Comparison of ENCODE assay signal across 10 cellular contexts in genomic region chr10:112898540-112899395, GRCh38. TPM values are rescaled to one million over a fixed set of nuclear protein-coding genes. Genes with fewer than 3 reads are reported as not detected.
DNase-seq lines count a peak whose midpoint lies in the region; ATAC-seq and TF ChIP-seq lines count a peak whose summit lies in the region.
"Had no signal": no experiment of that assay in that cellular context is flagged by ENCODE, and none has a peak within 500 bp of the region (broad histone marks: within the 10 kb centered on the region; RNA-seq: fewer than 3 reads in every experiment).

No MANE protein-coding gene starts in this region.

- H3K4me3 ChIP-seq in skeletal muscle cell (ENCODE audit: low read depth, low read length) (peak overlapping the region; percentile 25), testis (no peak overlapping the region)

- CTCF ChIA-PET in GM10248 (lab: Yijun Ruan, JAX) = no interaction called here

- DNase-seq in HCEC 1CT (peak; percentile 42), dermis blood vessel endothelial cell (peak; percentile 50), iPS-NIHi7 (ENCODE audit: extremely low spot score) (peak; percentile 88), skeletal muscle cell (ENCODE audit: low read depth) (peak; percentile 52), testis (no peak), GM10248 (ENCODE audit: extremely low spot score) (no peak)
- no peak for DNase-seq in activated naive CD4-positive, alpha-beta T cell (lab: John Stamatoyannopoulos, UW)
- DNase-seq: GDM1 had no signal

- intact Hi-C loops in testis (cut with DNase I; ENCODE audit: low total_unique reads) = no loop called here

- no peak for TF ChIP-seq CTCF in testis (IDR thresholded peaks at IDR 0.05)
- no peak for TF ChIP-seq CTCF in GM10248 (IDR thresholded peaks at IDR 0.05; ENCODE audit: control extremely low read depth, extremely low read depth, low read depth, missing control alignments)

- no peaks in the 10 kb centered on the region for H3K27me3 ChIP-seq in testis

- ATAC-seq in GM18873 (IDR thresholded peaks at IDR 0.05; ENCODE audit: low FRiP score, unreplicated experiment) = no peak
- ATAC-seq: Panc1 had no signal

- H3K36me3 ChIP-seq in testis (ENCODE audit: low read depth, missing control alignments) = no peaks in the 10 kb centered on the region

- POLR2A ChIA-PET in GM10248 (lab: Yijun Ruan, JAX) = no interaction called here

- H3K4me1 ChIP-seq in testis = no peaks in the 10 kb centered on the region

- H3K9me3 ChIP-seq in testis = no peaks in the 10 kb centered on the region

- H3K27ac ChIP-seq in testis = no peak overlapping the region

- WGBS in testis, 2 donors = 29 to 33% methylated on average over 20 to 22 of the region's 24 CpGs

- no peak for TF ChIP-seq POLR2A in testis (IDR thresholded peaks at IDR 0.05)

RNA-seq across cellular contexts. Expression of gene TCF7L2, which starts 51.3 kb away (rescaled TPM):
- total RNA-seq in dermis blood vessel endothelial cell (2.9 and 3.8 TPM in 2 replicates), testis (10 to 100 TPM; 23.3 to 25.4 TPM)
- 18.5 TPM for polyA plus RNA-seq in testis (ENCODE audit: insufficient read depth, low read depth, low replicate concordance)

Comparison
In these comparisons a context has a peak if more than half of its experiments do, and no peak if none do; other contexts are left out.
1. DNase-seq: peak in HCEC 1CT (single experiment), dermis blood vessel endothelial cell (single experiment), iPS-NIHi7 (single experiment) and skeletal muscle cell (single experiment); none in testis (single experiment), activated naive CD4-positive, alpha-beta T cell (0 of 4) and GM10248 (single experiment).